8 cellular contexts compared by ENCODE assay signal in genomic region chr11:124673333-124674167, GRCh38. TPM values are rescaled to one million over a fixed set of nuclear protein-coding genes. Genes with fewer than 3 reads are reported as not detected.
DNase-seq lines count a peak whose midpoint lies in the region; ATAC-seq, FAIRE-seq and TF ChIP-seq lines count a peak whose summit lies in the region.

Gene SIAE (minus strand): TSS chr11:124673739. CDS start chr11:124673708, 31 bp downstream.
Gene SPA17 (plus strand): TSS chr11:124673904. CDS start chr11:124675265, 1,361 bp downstream.

- H3K4me1 ChIP-seq in BLaER1 = peaks cover 51% of the 10 kb centered on the region
- H3K4me1 ChIP-seq in left lung = peaks cover 9 to 53% of the 10 kb centered on the region in 2 donors

- H3K27me3 ChIP-seq in BLaER1 (no peaks in the 10 kb centered on the region), left lung (no peaks in the 10 kb centered on the region)

- DNase-seq in GM19239 (ENCODE audit: insufficient read length, low spot score) (peak; percentile 80), NCI-H748 (lab: John Stamatoyannopoulos, UW; ENCODE audit: unreplicated experiment) (peak; percentile 88), dermis microvascular lymphatic vessel endothelial cell (ENCODE audit: low read depth in 2 of 2) (peak; percentile 93 to 97), left lung (peak; percentile 95 to 98)
- DNase-seq in activated CD4-positive, alpha-beta T cell treated with anti-CD3 and anti-CD28 coated beads, Interleukin-2, amount 50 U/mL, for 48 hours = peak; percentile 93 to 95
- peak; percentile 74 for DNase-seq in stimulated activated CD4-positive, alpha-beta T cell treated with anti-CD3 and anti-CD28 coated beads, Interleukin-2, amount 100 ng/mL, for 4 hours (ENCODE audit: low read depth)

- no peak for TF ChIP-seq CTCF in left lung (IDR thresholded peaks at IDR 0.05)

- H3K9ac ChIP-seq in BLaER1 = peak within 1 kb of the TSS; percentile 77

- FAIRE-seq in GM19239 (lab: Jason Lieb, UNC) = peak; percentile 73

- peak within 1 kb of the TSS; percentile 96 for H3K4me2 ChIP-seq in BLaER1

- H3K9me3 ChIP-seq in BLaER1 (no peaks in the 10 kb centered on the region), left lung (no peaks in the 10 kb centered on the region)

- H3K36me3 ChIP-seq in BLaER1 = no peaks in the 10 kb centered on the region
- H3K36me3 ChIP-seq in left lung = no peaks in the 10 kb centered on the region

- intact Hi-C loops in left lung (cut with DNase I) = loop anchor here (5.0 to 10.0 kb wide), 2 partner anchors 81 to 89 kb away; partner anchors contain the start of genes ESAM (in 1 of the 2) and VSIG2 (in 1 of the 2)

- ATAC-seq in HG03442 (IDR thresholded peaks at IDR 0.05; ENCODE audit: unreplicated experiment) = peak; percentile 86
- peak; percentile 97 for ATAC-seq in left lung

- H3K27ac ChIP-seq in BLaER1 (peak within 1 kb of the TSS; percentile 72), left lung (peak within 1 kb of the TSS; percentile 84 to 92)

- H3K4me3 ChIP-seq in BLaER1 (peak within 1 kb of the TSS; percentile 76), left lung (peak within 1 kb of the TSS; percentile 61 to 64)

- no peaks in the 10 kb centered on the region for H4K20me1 ChIP-seq in BLaER1

RNA-seq across cellular contexts. Expression of gene SIAE, which starts in this region (rescaled TPM):
- total RNA-seq in dermis microvascular lymphatic vessel endothelial cell = 6.8 and 14.4 TPM in 2 replicates
- 10 to 100 TPM; 34.6 to 71.5 TPM for total RNA-seq in left lung

RNA-seq across cellular contexts. Expression of gene SPA17, which starts in this region (rescaled TPM):
- 3.5 and 4.5 TPM in 2 replicates for total RNA-seq in dermis microvascular lymphatic vessel endothelial cell
- 1 to 10 TPM; 5.6 TPM for total RNA-seq in left lung

Comparison
In these comparisons a context has a peak if more than half of its experiments do, and no peak if none do; other contexts are left out.
1. Peak in every context shown above with its lines: DNase-seq, ATAC-seq, H3K4me3 ChIP-seq and H3K27ac ChIP-seq.